Comparison of ENCODE assay signal across 14 cellular contexts in the genomic region with DNA sequence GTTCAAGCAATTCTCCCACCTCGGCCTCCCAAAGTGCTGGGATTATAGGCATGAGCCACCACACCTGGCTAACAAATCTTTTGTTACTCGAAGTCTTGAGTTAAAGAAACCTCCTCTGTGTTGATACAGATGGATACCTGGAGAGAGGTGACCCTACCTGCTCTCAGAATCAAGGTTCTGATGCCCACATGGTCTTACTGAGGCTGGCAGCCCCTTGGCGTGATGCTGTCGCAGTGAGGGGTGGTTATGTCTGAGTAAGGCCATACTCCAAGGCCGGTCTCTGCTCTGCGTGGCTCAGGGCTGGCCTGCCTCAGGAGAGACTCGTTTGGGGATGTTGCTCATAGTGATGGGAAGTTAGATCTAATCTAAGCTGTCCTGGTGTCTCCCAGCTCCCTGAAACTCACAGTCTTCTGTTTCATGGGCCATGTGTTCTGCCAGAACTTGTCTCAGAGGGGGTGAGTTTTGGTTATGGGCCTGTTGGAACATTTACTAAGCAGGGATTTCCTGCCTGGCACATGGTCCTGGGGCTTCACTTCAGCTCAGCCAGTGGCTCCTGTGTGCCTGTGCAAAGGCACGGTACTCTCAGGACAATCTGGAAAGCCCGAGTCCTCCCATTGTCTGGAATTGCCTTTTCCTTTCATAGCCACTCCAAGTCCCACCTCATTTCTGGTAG. TPM values are rescaled to one million over a fixed set of nuclear protein-coding genes. Genes with fewer than 3 reads are reported as not detected.
DNase-seq lines count a peak whose midpoint lies in the region; ATAC-seq and TF ChIP-seq lines count a peak whose summit lies in the region.
"Had no signal": no experiment of that assay in that cellular context is flagged by ENCODE, and none has a peak within 500 bp of the region (broad histone marks: within the 10 kb centered on the region; RNA-seq: fewer than 3 reads in every experiment).

No MANE protein-coding gene starts in this region.

- H3K27me3 ChIP-seq in right atrium auricular region (no peaks in the 10 kb centered on the region), adipocyte (replicated peaks; ENCODE audit: control insufficient read depth, insufficient read depth, low read length) (no peaks in the 10 kb centered on the region), esophagus squamous epithelium (no peaks in the 10 kb centered on the region), upper lobe of right lung (no peaks in the 10 kb centered on the region)

- no peaks in the 10 kb centered on the region for H3K9me3 ChIP-seq in right atrium auricular region
- no peaks in the 10 kb centered on the region for H3K9me3 ChIP-seq in adipocyte (ENCODE audit: control insufficient read depth, low read length)
- H3K9me3 ChIP-seq in esophagus squamous epithelium, result no peaks in the 10 kb centered on the region
- H3K9me3 ChIP-seq in upper lobe of right lung, result no peaks in the 10 kb centered on the region

- H3K36me3 ChIP-seq in right atrium auricular region (no peaks in the 10 kb centered on the region), adipocyte (ENCODE audit: control insufficient read depth, insufficient read depth, low read length, severe bottlenecking) (no peaks in the 10 kb centered on the region), esophagus squamous epithelium (no peaks in the 10 kb centered on the region), upper lobe of right lung (no peaks in the 10 kb centered on the region)

- WGBS in esophagus squamous epithelium, 2 donors, result 47 to 54% methylated on average over 6 to 9 of the region's 9 CpGs

- peaks cover 0 to 24% of the 10 kb centered on the region in 2 donors for H3K4me1 ChIP-seq in right atrium auricular region
- peaks cover 45% of the 10 kb centered on the region for H3K4me1 ChIP-seq in adipocyte (ENCODE audit: control insufficient read depth, insufficient read depth, low read length)
- peaks cover 0 to 59% (median 39%) of the 10 kb centered on the region in 3 donors for H3K4me1 ChIP-seq in esophagus squamous epithelium
- peaks cover 16% of the 10 kb centered on the region for H3K4me1 ChIP-seq in upper lobe of right lung

- peak overlapping the region; percentile 16 for H3K9ac ChIP-seq in adipocyte (ENCODE audit: low read length)

- ATAC-seq in left ventricle myocardium superior, result no peak
- peak; percentile 37 for ATAC-seq in upper lobe of right lung
- ATAC-seq in GM18511 (IDR thresholded peaks at IDR 0.05; ENCODE audit: unreplicated experiment), result no peak

- no peak for TF ChIP-seq CTCF in right atrium auricular region (IDR thresholded peaks at IDR 0.05)
- no peak for TF ChIP-seq CTCF in esophagus squamous epithelium (IDR thresholded peaks at IDR 0.05)
- no peak for TF ChIP-seq CTCF in upper lobe of right lung (IDR thresholded peaks at IDR 0.05)
- no peak for TF ChIP-seq CTCF in GM10266 (IDR thresholded peaks at IDR 0.05; ENCODE audit: control insufficient read depth, insufficient read depth, low read depth, missing control alignments)

- H3K4me3 ChIP-seq in right atrium auricular region, result no peak overlapping the region
- H3K4me3 ChIP-seq in adipocyte (ENCODE audit: low read length), result no peak overlapping the region
- no peak overlapping the region for H3K4me3 ChIP-seq in esophagus squamous epithelium
- no peak overlapping the region for H3K4me3 ChIP-seq in upper lobe of right lung

- H3K27ac ChIP-seq in right atrium auricular region (no peak overlapping the region), esophagus squamous epithelium (peak overlapping the region in 3 of 4 donors; percentile 3 to 56 (median 25)), upper lobe of right lung (no peak overlapping the region)
- H3K27ac ChIP-seq: C4-2B had no signal

- no peak for TF ChIP-seq POLR2A in esophagus squamous epithelium (IDR thresholded peaks at IDR 0.05)

- DNase-seq in right atrium auricular region (ENCODE audit: low spot score), result peak; percentile 42
- no peak for DNase-seq in left ventricle myocardium superior
- no peak for DNase-seq in adipocyte (ENCODE audit: low read depth)
- DNase-seq in esophagus squamous epithelium (lab: John Stamatoyannopoulos, UW), result no peak
- DNase-seq in upper lobe of right lung, result peak; percentile 35
- no peak for DNase-seq in GM10266 (ENCODE audit: extremely low spot score)
- DNase-seq: GF-D8, MV-4-11, NCI-H1436, NCI-H2081, NCI-H510A, NCI-H774 had no signal

- intact Hi-C loops in left ventricle myocardium superior (cut with micrococcal nuclease) (no loop called here), esophagus squamous epithelium (cut with DNase I) (no loop called here), upper lobe of right lung (cut with DNase I) (no loop called here)

RNA-seq across cellular contexts. Expression of a gene that starts 17.5 kb away (rescaled TPM):
- 10 to 100 TPM; 12.1 to 25.2 TPM for total RNA-seq in right atrium auricular region
- 9.7 TPM for total RNA-seq in left ventricle myocardium superior
- 10 to 100 TPM; 36.8 to 52.1 (median 46.7) TPM for total RNA-seq in esophagus squamous epithelium
- total RNA-seq in upper lobe of right lung, result 32.1 TPM

Comparison
In these comparisons a context has a peak if more than half of its experiments do, and no peak if none do; other contexts are left out.
1. DNase-seq: peak in right atrium auricular region (single experiment) and upper lobe of right lung (single experiment); none in left ventricle myocardium superior (single experiment), adipocyte (single experiment), esophagus squamous epithelium (single experiment) and GM10266 (single experiment).
2. H3K27ac ChIP-seq: peak in esophagus squamous epithelium (3 of 4); none in right atrium auricular region (0 of 2) and upper lobe of right lung (single experiment).